ENCODE assay signal across 15 cellular contexts in the genomic region with DNA sequence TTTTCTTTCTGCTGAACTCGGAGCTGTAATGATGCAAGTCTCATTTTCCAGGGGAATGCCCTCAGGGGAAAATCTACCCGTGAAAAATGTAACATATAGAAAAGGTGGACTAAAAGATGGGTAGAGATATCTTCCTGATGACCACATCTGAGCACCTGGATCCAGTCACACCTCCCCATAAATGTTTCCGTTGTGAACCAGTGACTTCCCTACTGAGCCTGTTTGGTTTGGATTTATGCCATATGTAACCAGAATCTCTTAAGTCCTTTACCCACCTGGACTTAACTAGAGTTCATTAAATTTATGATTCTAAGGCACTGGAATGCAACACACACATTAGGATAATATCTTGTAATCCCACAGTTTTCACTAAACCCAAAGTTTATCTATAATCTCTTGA.
DNase-seq lines count a peak whose midpoint lies in the region; ATAC-seq and TF ChIP-seq lines count a peak whose summit lies in the region.
"Had no signal": no experiment of that assay in that cellular context is flagged by ENCODE, and none has a peak within 500 bp of the region (broad histone marks: within the 10 kb centered on the region; RNA-seq: fewer than 3 reads in every experiment).

No MANE protein-coding gene starts in this region.

- ATAC-seq in activated CD8-positive, alpha-beta T cell treated with anti-CD3 and anti-CD28 coated beads for 36 hours: no peak
- ATAC-seq in GM18858 (IDR thresholded peaks at IDR 0.05; ENCODE audit: unreplicated experiment): no peak
- ATAC-seq in activated CD8-positive, alpha-beta T cell treated with anti-CD3 and anti-CD28 coated beads, Interleukin-2, amount 10 ng/mL, durations not matched to agents 7 days and 5 days: no peak
- ATAC-seq: activated T-helper 17 cell treated with anti-CD3 and anti-CD28 coated beads, Interleukin-2, amount 50 U/mL, for 72 hours; HepG2; Panc1 had no signal

- intact Hi-C loops in PC-9 (cut with micrococcal nuclease; ENCODE audit: unreplicated experiment): no loop called here
- intact Hi-C loops in activated CD8-positive, alpha-beta T cell treated with anti-CD3 and anti-CD28 coated beads for 36 hours (cut with micrococcal nuclease): no loop called here

- TF ChIP-seq CTCF in PC-9 (conservative IDR thresholded peaks at IDR 0.05): no peak
- TF ChIP-seq CTCF in activated CD8-positive, alpha-beta T cell treated with anti-CD3 and anti-CD28 coated beads for 36 hours (IDR thresholded peaks at IDR 0.05): no peak

- CTCF ChIA-PET in PC-9 (lab: Charles Lee): no interaction called here
- CTCF ChIA-PET in activated CD8-positive, alpha-beta T cell treated with anti-CD3 and anti-CD28 coated beads for 36 hours (lab: Charles Lee): no interaction called here
- CTCF ChIA-PET in activated CD8-positive, alpha-beta T cell treated with anti-CD3 and anti-CD28 coated beads, Interleukin-2, amount 10 ng/mL, durations not matched to agents 7 days and 5 days (lab: Charles Lee): no interaction called here

- H3K36me3 ChIP-seq in PC-9 (ENCODE audit: low read depth): no peaks in the 10 kb centered on the region

- DNase-seq in DMS53 (lab: John Stamatoyannopoulos, UW): peak; percentile 70
- peak; percentile 25 for DNase-seq in NCI-H1092 (lab: John Stamatoyannopoulos, UW)
- peak; percentile 12 to 85 for DNase-seq in PC-9
- DNase-seq in kidney glomerular epithelial cell (lab: John Stamatoyannopoulos, UW): peak; percentile 13
- DNase-seq in activated CD8-positive, alpha-beta T cell treated with anti-CD3 and anti-CD28 coated beads for 36 hours: no peak
- DNase-seq in activated CD8-positive, alpha-beta T cell treated with anti-CD3 and anti-CD28 coated beads, Interleukin-2, amount 10 ng/mL, durations not matched to agents 7 days and 5 days: no peak
- DNase-seq: AML-193; caudate nucleus; stimulated activated CD4-positive, alpha-beta T cell treated with anti-CD3 and anti-CD28 coated beads, Interleukin-4, amount 100 ng/mL, for 24 hours; stimulated activated CD8-positive, alpha-beta memory T cell treated with anti-CD3 and anti-CD28 coated beads, Interleukin-4, amount 100 ng/mL, for 48 hours had no signal

- peak overlapping the region; percentile 13 for H3K4me2 ChIP-seq in PC-9

- no peaks in the 10 kb centered on the region for H4K20me1 ChIP-seq in PC-9 (ENCODE audit: insufficient read depth)

- no peak overlapping the region for H3K27ac Mint-ChIP-seq in activated CD8-positive, alpha-beta T cell treated with anti-CD3 and anti-CD28 coated beads for 36 hours
- no peak overlapping the region for H3K27ac Mint-ChIP-seq in activated CD8-positive, alpha-beta T cell treated with anti-CD3 and anti-CD28 coated beads, Interleukin-2, amount 10 ng/mL, durations not matched to agents 7 days and 5 days
- H3K27ac Mint-ChIP-seq: activated T-helper 17 cell treated with anti-CD3 and anti-CD28 coated beads, Interleukin-2, amount 50 U/mL, for 72 hours had no signal

- H3K27ac ChIP-seq in PC-9: no peak overlapping the region
- H3K27ac ChIP-seq: VCaP had no signal

- H3K9me3 Mint-ChIP-seq in activated CD8-positive, alpha-beta T cell treated with anti-CD3 and anti-CD28 coated beads for 36 hours: no peaks in the 10 kb centered on the region
- H3K9me3 Mint-ChIP-seq in activated CD8-positive, alpha-beta T cell treated with anti-CD3 and anti-CD28 coated beads, Interleukin-2, amount 10 ng/mL, durations not matched to agents 7 days and 5 days (ENCODE audit: insufficient read depth): no peaks in the 10 kb centered on the region
- H3K9me3 Mint-ChIP-seq: activated T-helper 17 cell treated with anti-CD3 and anti-CD28 coated beads, Interleukin-2, amount 50 U/mL, for 72 hours had no signal

- no peaks in the 10 kb centered on the region for H3K9me3 ChIP-seq in PC-9 (ENCODE audit: insufficient read depth, low read depth)

- no peaks in the 10 kb centered on the region for H3K4me1 Mint-ChIP-seq in activated CD8-positive, alpha-beta T cell treated with anti-CD3 and anti-CD28 coated beads for 36 hours (ENCODE audit: low read depth)
- no peaks in the 10 kb centered on the region for H3K4me1 Mint-ChIP-seq in activated CD8-positive, alpha-beta T cell treated with anti-CD3 and anti-CD28 coated beads, Interleukin-2, amount 10 ng/mL, durations not matched to agents 7 days and 5 days (ENCODE audit: low read depth)
- H3K4me1 Mint-ChIP-seq: activated T-helper 17 cell treated with anti-CD3 and anti-CD28 coated beads, Interleukin-2, amount 50 U/mL, for 72 hours had no signal

- H2AFZ ChIP-seq in PC-9: no peak overlapping the region

- BruUV-seq in PC-9 (replicated peaks; lab: Mats Ljungman, UMichigan): no TSS peak

- POLR2A ChIA-PET in PC-9 (lab: Charles Lee; ENCODE audit: unreplicated experiment): interaction anchor here (0.6 kb wide), 1 partner anchor 214 kb away, joined by 5 read pairs; no protein-coding TSS in a partner anchor
- POLR2A ChIA-PET in activated CD8-positive, alpha-beta T cell treated with anti-CD3 and anti-CD28 coated beads for 36 hours (lab: Charles Lee): no interaction called here
- POLR2A ChIA-PET in activated CD8-positive, alpha-beta T cell treated with anti-CD3 and anti-CD28 coated beads, Interleukin-2, amount 10 ng/mL, durations not matched to agents 7 days and 5 days (lab: Charles Lee): no interaction called here

- no peaks in the 10 kb centered on the region for H3K79me2 ChIP-seq in PC-9 (ENCODE audit: low read depth)

- no peaks in the 10 kb centered on the region for H3K9me2 ChIP-seq in PC-9 (ENCODE audit: insufficient read depth)

- no peak overlapping the region for H3K4me3 ChIP-seq in PC-9

- H3K27me3 ChIP-seq in PC-9 (ENCODE audit: insufficient read depth, low read depth): no peaks in the 10 kb centered on the region

- no peak overlapping the region for H3K4me3 Mint-ChIP-seq in activated CD8-positive, alpha-beta T cell treated with anti-CD3 and anti-CD28 coated beads for 36 hours
- H3K4me3 Mint-ChIP-seq in activated CD8-positive, alpha-beta T cell treated with anti-CD3 and anti-CD28 coated beads, Interleukin-2, amount 10 ng/mL, durations not matched to agents 7 days and 5 days: no peak overlapping the region
- H3K4me3 Mint-ChIP-seq: activated T-helper 17 cell treated with anti-CD3 and anti-CD28 coated beads, Interleukin-2, amount 50 U/mL, for 72 hours had no signal

- no peaks in the 10 kb centered on the region for H3K27me3 Mint-ChIP-seq in activated CD8-positive, alpha-beta T cell treated with anti-CD3 and anti-CD28 coated beads for 36 hours
- H3K27me3 Mint-ChIP-seq in activated CD8-positive, alpha-beta T cell treated with anti-CD3 and anti-CD28 coated beads, Interleukin-2, amount 10 ng/mL, durations not matched to agents 7 days and 5 days (ENCODE audit: low read depth): no peaks in the 10 kb centered on the region

- H3F3A ChIP-seq in PC-9 (ENCODE audit: insufficient read depth, low read depth): peaks cover 6% of the 10 kb centered on the region; the same call in 1 of the 2 replicates

- peaks cover 13% of the 10 kb centered on the region for H3K4me1 ChIP-seq in PC-9 (replicated peaks; ENCODE audit: insufficient read depth)

- no peaks in the 10 kb centered on the region for H3K36me3 Mint-ChIP-seq in activated CD8-positive, alpha-beta T cell treated with anti-CD3 and anti-CD28 coated beads for 36 hours (ENCODE audit: low read depth)
- H3K36me3 Mint-ChIP-seq in activated CD8-positive, alpha-beta T cell treated with anti-CD3 and anti-CD28 coated beads, Interleukin-2, amount 10 ng/mL, durations not matched to agents 7 days and 5 days (ENCODE audit: low read depth): no peaks in the 10 kb centered on the region

Comparison
In these comparisons a context has a peak if more than half of its experiments do, and no peak if none do; other contexts are left out.
1. DNase-seq: peak in DMS53 (single experiment), NCI-H1092 (single experiment), PC-9 (2 of 2) and kidney glomerular epithelial cell (single experiment); none in activated CD8-positive, alpha-beta T cell treated with anti-CD3 and anti-CD28 coated beads for 36 hours (single experiment) and activated CD8-positive, alpha-beta T cell treated with anti-CD3 and anti-CD28 coated beads, Interleukin-2, amount 10 ng/mL, durations not matched to agents 7 days and 5 days (single experiment).